In the genomic region with DNA sequence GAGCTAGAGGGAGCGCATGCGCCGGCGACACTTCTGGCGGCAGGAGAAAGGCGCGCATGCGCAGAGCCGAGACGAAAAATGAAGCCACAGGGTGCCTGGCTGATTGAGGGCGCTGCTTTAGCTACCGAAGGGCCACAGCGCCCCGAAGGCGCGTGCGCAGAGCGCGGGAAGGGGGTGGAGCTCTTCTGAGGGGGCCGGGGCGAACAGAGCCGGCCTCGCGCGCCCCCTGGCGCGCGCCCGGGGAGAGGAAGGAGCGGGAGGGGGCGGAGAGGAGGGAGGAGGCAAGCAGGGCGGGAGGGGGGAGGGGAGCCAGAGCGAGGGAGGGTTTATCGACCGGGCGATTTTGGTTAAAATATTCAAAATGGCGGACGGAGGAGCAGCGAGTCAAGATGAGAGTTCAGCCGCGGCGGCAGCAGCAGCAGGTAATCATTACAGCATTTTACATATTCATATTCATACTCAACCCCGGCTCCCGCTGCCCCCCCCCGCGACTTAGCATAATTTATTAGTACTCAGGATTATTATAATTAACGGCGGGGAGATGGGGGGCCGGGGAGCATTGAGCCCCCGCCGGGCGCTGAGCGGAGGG, we compare ENCODE assay signal across 1 cellular context.
TF ChIP-seq lines count a peak whose summit lies in the region.

Gene POU2F1, plus strand, starts transcription at position 350 of the 589 bp plus-strand sequence. Its CDS starts 12 bp downstream, at position 362.

TF ChIP-seq in HepG2, 621 proteins besides CTCF, POLR2A, EP300 and RAD21 (continued from another document and continues in another):
- TF ChIP-seq ZNF687 (CRISPR knock-in tag; IDR thresholded peaks at IDR 0.05) (peak; percentile 8; the same call in 1 of the 2 replicates), KMT2A (CRISPR knock-in tag; IDR thresholded peaks at IDR 0.05) (peak; percentile 10; the same call in 1 of the 2 replicates), ZNF292 (CRISPR knock-in tag; IDR thresholded peaks at IDR 0.05; ENCODE audit: borderline replicate concordance, low read depth) (no peak), BRF2 (CRISPR knock-in tag; IDR thresholded peaks at IDR 0.05) (no peak), ZNF572 (CRISPR knock-in tag; IDR thresholded peaks at IDR 0.05) (no peak), TEF (CRISPR knock-in tag; IDR thresholded peaks at IDR 0.05) (no peak), U2AF1 (optimal IDR thresholded peaks at IDR 0.05; ENCODE audit: low read depth, low read length) (no peak), ZNF17 (CRISPR knock-in tag; IDR thresholded peaks at IDR 0.05) (no peak), KDM5B (CRISPR knock-in tag; IDR thresholded peaks at IDR 0.05; ENCODE audit: borderline replicate concordance) (peak; percentile 7; the same call in 1 of the 2 replicates), ZNF496 (CRISPR knock-in tag; IDR thresholded peaks at IDR 0.05; ENCODE audit: insufficient replicate concordance) (no peak), NCOA1 (CRISPR knock-in tag; IDR thresholded peaks at IDR 0.05) (no peak), ZMYM4 (CRISPR knock-in tag; IDR thresholded peaks at IDR 0.05) (peak; percentile 38; the same call in 1 of the 2 replicates), CCDC6 (CRISPR knock-in tag; IDR thresholded peaks at IDR 0.05) (no peak), KAT8 (CRISPR knock-in tag; IDR thresholded peaks at IDR 0.05) (no peak), ZNF737 (CRISPR knock-in tag; IDR thresholded peaks at IDR 0.05; ENCODE audit: borderline replicate concordance) (no peak), XRCC5 (optimal IDR thresholded peaks at IDR 0.05; ENCODE audit: low read length) (no peak), ZBTB4 (CRISPR knock-in tag; IDR thresholded peaks at IDR 0.05; ENCODE audit: borderline replicate concordance) (no peak), MED8 (CRISPR knock-in tag; IDR thresholded peaks at IDR 0.05; ENCODE audit: insufficient replicate concordance) (no peak), STAT6 (CRISPR knock-in tag; IDR thresholded peaks at IDR 0.05; ENCODE audit: borderline replicate concordance) (peak; percentile 11; the same call in 1 of the 2 replicates), U2AF2 (IDR thresholded peaks at IDR 0.05; ENCODE audit: low read depth, low read length) (no peak), ZNF556 (CRISPR knock-in tag; IDR thresholded peaks at IDR 0.05; ENCODE audit: borderline replicate concordance) (no peak), E2F1 (CRISPR knock-in tag; IDR thresholded peaks at IDR 0.05) (no peak), GFI1 (CRISPR knock-in tag; IDR thresholded peaks at IDR 0.05; ENCODE audit: borderline replicate concordance) (no peak), ISX (CRISPR knock-in tag; conservative IDR thresholded peaks at IDR 0.05) (no peak), TOPORS (CRISPR knock-in tag; IDR thresholded peaks at IDR 0.05) (no peak), ZFX (CRISPR knock-in tag; IDR thresholded peaks at IDR 0.05; ENCODE audit: low read depth) (peak; percentile 16; the same call in 1 of the 2 replicates), SYNCRIP (IDR thresholded peaks at IDR 0.05; ENCODE audit: insufficient read depth, low read depth, low read length) (no peak), ARNT (IDR thresholded peaks at IDR 0.05) (no peak), BRD4 (CRISPR knock-in tag; IDR thresholded peaks at IDR 0.05) (no peak), HMGXB4 (CRISPR knock-in tag; IDR thresholded peaks at IDR 0.05; ENCODE audit: borderline replicate concordance in 1 of 2, low read depth in 1 of 2) (no peak; a peak in 1 of 4 replicates)
- TF ChIP-seq, protein P1, sequence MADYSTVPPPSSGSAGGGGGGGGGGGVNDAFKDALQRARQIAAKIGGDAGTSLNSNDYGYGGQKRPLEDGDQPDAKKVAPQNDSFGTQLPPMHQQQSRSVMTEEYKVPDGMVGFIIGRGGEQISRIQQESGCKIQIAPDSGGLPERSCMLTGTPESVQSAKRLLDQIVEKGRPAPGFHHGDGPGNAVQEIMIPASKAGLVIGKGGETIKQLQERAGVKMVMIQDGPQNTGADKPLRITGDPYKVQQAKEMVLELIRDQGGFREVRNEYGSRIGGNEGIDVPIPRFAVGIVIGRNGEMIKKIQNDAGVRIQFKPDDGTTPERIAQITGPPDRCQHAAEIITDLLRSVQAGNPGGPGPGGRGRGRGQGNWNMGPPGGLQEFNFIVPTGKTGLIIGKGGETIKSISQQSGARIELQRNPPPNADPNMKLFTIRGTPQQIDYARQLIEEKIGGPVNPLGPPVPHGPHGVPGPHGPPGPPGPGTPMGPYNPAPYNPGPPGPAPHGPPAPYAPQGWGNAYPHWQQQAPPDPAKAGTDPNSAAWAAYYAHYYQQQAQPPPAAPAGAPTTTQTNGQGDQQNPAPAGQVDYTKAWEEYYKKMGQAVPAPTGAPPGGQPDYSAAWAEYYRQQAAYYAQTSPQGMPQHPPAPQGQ (CRISPR knock-in tag; IDR thresholded peaks at IDR 0.05; ENCODE audit: borderline replicate concordance) = no peak
- TF ChIP-seq, protein P2, sequence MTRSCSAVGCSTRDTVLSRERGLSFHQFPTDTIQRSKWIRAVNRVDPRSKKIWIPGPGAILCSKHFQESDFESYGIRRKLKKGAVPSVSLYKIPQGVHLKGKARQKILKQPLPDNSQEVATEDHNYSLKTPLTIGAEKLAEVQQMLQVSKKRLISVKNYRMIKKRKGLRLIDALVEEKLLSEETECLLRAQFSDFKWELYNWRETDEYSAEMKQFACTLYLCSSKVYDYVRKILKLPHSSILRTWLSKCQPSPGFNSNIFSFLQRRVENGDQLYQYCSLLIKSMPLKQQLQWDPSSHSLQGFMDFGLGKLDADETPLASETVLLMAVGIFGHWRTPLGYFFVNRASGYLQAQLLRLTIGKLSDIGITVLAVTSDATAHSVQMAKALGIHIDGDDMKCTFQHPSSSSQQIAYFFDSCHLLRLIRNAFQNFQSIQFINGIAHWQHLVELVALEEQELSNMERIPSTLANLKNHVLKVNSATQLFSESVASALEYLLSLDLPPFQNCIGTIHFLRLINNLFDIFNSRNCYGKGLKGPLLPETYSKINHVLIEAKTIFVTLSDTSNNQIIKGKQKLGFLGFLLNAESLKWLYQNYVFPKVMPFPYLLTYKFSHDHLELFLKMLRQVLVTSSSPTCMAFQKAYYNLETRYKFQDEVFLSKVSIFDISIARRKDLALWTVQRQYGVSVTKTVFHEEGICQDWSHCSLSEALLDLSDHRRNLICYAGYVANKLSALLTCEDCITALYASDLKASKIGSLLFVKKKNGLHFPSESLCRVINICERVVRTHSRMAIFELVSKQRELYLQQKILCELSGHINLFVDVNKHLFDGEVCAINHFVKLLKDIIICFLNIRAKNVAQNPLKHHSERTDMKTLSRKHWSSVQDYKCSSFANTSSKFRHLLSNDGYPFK (CRISPR knock-in tag; IDR thresholded peaks at IDR 0.05; ENCODE audit: borderline replicate concordance) = peak; percentile 72; the same call in 1 of the 2 replicates
- TF ChIP-seq, protein P3, sequence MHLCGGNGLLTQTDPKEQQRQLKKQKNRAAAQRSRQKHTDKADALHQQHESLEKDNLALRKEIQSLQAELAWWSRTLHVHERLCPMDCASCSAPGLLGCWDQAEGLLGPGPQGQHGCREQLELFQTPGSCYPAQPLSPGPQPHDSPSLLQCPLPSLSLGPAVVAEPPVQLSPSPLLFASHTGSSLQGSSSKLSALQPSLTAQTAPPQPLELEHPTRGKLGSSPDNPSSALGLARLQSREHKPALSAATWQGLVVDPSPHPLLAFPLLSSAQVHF (CRISPR knock-in tag; IDR thresholded peaks at IDR 0.05) = 0 out of 2 replicates have a peak, but pooled peaks have one; percentile 11
